In genomic region chr16:27406729-27407128, GRCh38 we compare ENCODE assay signal across 14 cellular contexts. TPM values are rescaled to one million over a fixed set of nuclear protein-coding genes. Genes with fewer than 3 reads are reported as not detected.
DNase-seq lines count a peak whose midpoint lies in the region; ATAC-seq and TF ChIP-seq lines count a peak whose summit lies in the region.
"Had no signal": no experiment of that assay in that cellular context is flagged by ENCODE, and none has a peak within 500 bp of the region (broad histone marks: within the 10 kb centered on the region; RNA-seq: fewer than 3 reads in every experiment).

No MANE protein-coding gene starts in this region.

- POLR2A ChIA-PET in CD4-positive, alpha-beta T cell (lab: Charles Lee) = interaction anchor here (0.9 to 9.2 kb wide), 16 partner anchors 9 to 237 kb away, joined by 3 to 134 read pairs (median 4); partner anchors contain the start of gene KDM8

- DNase-seq in CD4-positive, alpha-beta T cell = no peak
- DNase-seq in GM12865 (ENCODE audit: low read depth) = no peak
- no peak for DNase-seq in activated T-helper 1 cell treated with anti-CD3 and anti-CD28 coated beads, Interleukin-12 subunit alpha, Interleukin-12 subunit beta, Interleukin-2, Interleukin-4 antibody, amounts not matched to agents 30 ng/mL and 10 ng/mL and 1 ng/mL, durations not matched to agents 14 hours and 24 hours and 36 hours (ENCODE audit: low spot score)
- no peak for DNase-seq in natural killer cell
- DNase-seq in 8988T = no peak
- DNase-seq: activated gamma-delta T cell treated with Interleukin-2 at 50 U/mL for 16 hours, Caco-2, NCI-H1048, NCI-H2171, SJCRH30 had no signal

- H3K4me3 Mint-ChIP-seq in CD4-positive, alpha-beta T cell = peak overlapping the region; percentile 98
- peak overlapping the region; percentile 100 for H3K4me3 Mint-ChIP-seq in activated T-helper 1 cell treated with anti-CD3 and anti-CD28 coated beads, Interleukin-12 subunit alpha, Interleukin-12 subunit beta, Interleukin-2, Interleukin-4 antibody, amounts not matched to agents 30 ng/mL and 10 ng/mL and 1 ng/mL, durations not matched to agents 14 hours and 24 hours and 36 hours
- H3K4me3 Mint-ChIP-seq in natural killer cell = peak overlapping the region; percentile 61

- H3K27me3 Mint-ChIP-seq in CD4-positive, alpha-beta T cell = no peaks in the 10 kb centered on the region
- no peaks in the 10 kb centered on the region for H3K27me3 Mint-ChIP-seq in activated T-helper 1 cell treated with anti-CD3 and anti-CD28 coated beads, Interleukin-12 subunit alpha, Interleukin-12 subunit beta, Interleukin-2, Interleukin-4 antibody, amounts not matched to agents 30 ng/mL and 10 ng/mL and 1 ng/mL, durations not matched to agents 14 hours and 24 hours and 36 hours (ENCODE audit: insufficient read depth)
- no peaks in the 10 kb centered on the region for H3K27me3 Mint-ChIP-seq in natural killer cell (ENCODE audit: low read depth in 2 of 2)

- no peak for ATAC-seq in CD4-positive, alpha-beta T cell (ENCODE audit: poor library complexity)
- no peak for ATAC-seq in natural killer cell
- no peak for ATAC-seq in GM21786 (IDR thresholded peaks at IDR 0.05; ENCODE audit: unreplicated experiment)
- no peak for ATAC-seq in esophagus mucosa

- H3K27me3 ChIP-seq in CD4-positive, alpha-beta T cell (ENCODE audit: control insufficient read depth, insufficient read depth, low read length) = no peaks in the 10 kb centered on the region
- H3K27me3 ChIP-seq: right atrium auricular region, SJCRH30 had no signal

- H3K36me3 Mint-ChIP-seq in CD4-positive, alpha-beta T cell (ENCODE audit: low read depth) = peaks cover 77% of the 10 kb centered on the region
- H3K36me3 Mint-ChIP-seq in activated T-helper 1 cell treated with anti-CD3 and anti-CD28 coated beads, Interleukin-12 subunit alpha, Interleukin-12 subunit beta, Interleukin-2, Interleukin-4 antibody, amounts not matched to agents 30 ng/mL and 10 ng/mL and 1 ng/mL, durations not matched to agents 14 hours and 24 hours and 36 hours (ENCODE audit: low read depth) = peaks cover 72% of the 10 kb centered on the region
- peaks cover under 1% of the 10 kb centered on the region for H3K36me3 Mint-ChIP-seq in natural killer cell

- TF ChIP-seq CTCF in CD4-positive, alpha-beta T cell (IDR thresholded peaks at IDR 0.05) = no peak
- no peak for TF ChIP-seq CTCF in GM12865 (IDR thresholded peaks at IDR 0.05; ENCODE audit: insufficient read depth, low read depth, low read length, missing control alignments)
- TF ChIP-seq CTCF in natural killer cell (IDR thresholded peaks at IDR 0.05) = no peak

- peak overlapping the region; percentile 90 for H3K27ac Mint-ChIP-seq in CD4-positive, alpha-beta T cell
- H3K27ac Mint-ChIP-seq in activated T-helper 1 cell treated with anti-CD3 and anti-CD28 coated beads, Interleukin-12 subunit alpha, Interleukin-12 subunit beta, Interleukin-2, Interleukin-4 antibody, amounts not matched to agents 30 ng/mL and 10 ng/mL and 1 ng/mL, durations not matched to agents 14 hours and 24 hours and 36 hours = peak overlapping the region; percentile 100
- H3K27ac Mint-ChIP-seq in natural killer cell = peak overlapping the region; percentile 75 to 91

- H3K9me3 ChIP-seq in CD4-positive, alpha-beta T cell (ENCODE audit: control insufficient read depth, low read length) = no peaks in the 10 kb centered on the region
- H3K9me3 ChIP-seq: SJCRH30 had no signal

- peaks cover 2% of the 10 kb centered on the region for H3K9me3 Mint-ChIP-seq in CD4-positive, alpha-beta T cell
- H3K9me3 Mint-ChIP-seq in activated T-helper 1 cell treated with anti-CD3 and anti-CD28 coated beads, Interleukin-12 subunit alpha, Interleukin-12 subunit beta, Interleukin-2, Interleukin-4 antibody, amounts not matched to agents 30 ng/mL and 10 ng/mL and 1 ng/mL, durations not matched to agents 14 hours and 24 hours and 36 hours = peaks cover 2% of the 10 kb centered on the region
- H3K9me3 Mint-ChIP-seq in natural killer cell = no peaks in the 10 kb centered on the region

- intact Hi-C loops in CD4-positive, alpha-beta T cell (cut with DNase I, micrococcal nuclease) = loop anchor here in 1 of 2 experiments (2.0 kb wide), 1 partner anchor 14 kb away; no protein-coding TSS in a partner anchor
- intact Hi-C loops in activated T-helper 1 cell treated with anti-CD3 and anti-CD28 coated beads, Interleukin-12 subunit alpha, Interleukin-12 subunit beta, Interleukin-2, Interleukin-4 antibody, amounts not matched to agents 30 ng/mL and 10 ng/mL and 1 ng/mL, durations not matched to agents 14 hours and 24 hours and 36 hours (cut with micrococcal nuclease) = loop anchor here (5.0 kb wide), 1 partner anchor 154 kb away; no protein-coding TSS in a partner anchor
- intact Hi-C loops in natural killer cell (cut with micrococcal nuclease) = no loop called here

- peak overlapping the region; percentile 89 for H3K4me3 ChIP-seq in GM12865 (ENCODE audit: low read depth, low read length)
- H3K4me3 ChIP-seq: right atrium auricular region, SJCRH30 had no signal

- peak overlapping the region; percentile 66 for H3K27ac ChIP-seq in CD4-positive, alpha-beta T cell (ENCODE audit: low read depth, low read length)
- H3K27ac ChIP-seq: right atrium auricular region, VCaP had no signal

- CTCF ChIA-PET in CD4-positive, alpha-beta T cell (lab: Charles Lee) = interaction anchor here (0.5 to 5.5 kb wide), 8 partner anchors 15 to 238 kb away, joined by 3 to 25 read pairs (median 4); no protein-coding TSS in a partner anchor

- peaks cover 96% of the 10 kb centered on the region for H3K4me1 Mint-ChIP-seq in CD4-positive, alpha-beta T cell (ENCODE audit: low read depth)
- peaks cover 74% of the 10 kb centered on the region for H3K4me1 Mint-ChIP-seq in activated T-helper 1 cell treated with anti-CD3 and anti-CD28 coated beads, Interleukin-12 subunit alpha, Interleukin-12 subunit beta, Interleukin-2, Interleukin-4 antibody, amounts not matched to agents 30 ng/mL and 10 ng/mL and 1 ng/mL, durations not matched to agents 14 hours and 24 hours and 36 hours (ENCODE audit: low read depth)
- H3K4me1 Mint-ChIP-seq in natural killer cell = peaks cover 75 to 82% of the 10 kb centered on the region in 2 donors

RNA-seq across cellular contexts. Expression of gene IL21R, which starts 4.8 kb away (rescaled TPM):
- total RNA-seq in CD4-positive, alpha-beta T cell = 10 to 100 TPM; 34.5 to 34.8 TPM
- 101 and 104 TPM in 2 replicates for total RNA-seq in activated T-helper 1 cell treated with anti-CD3 and anti-CD28 coated beads, Interleukin-12 subunit alpha, Interleukin-12 subunit beta, Interleukin-2, Interleukin-4 antibody, amounts not matched to agents 30 ng/mL and 10 ng/mL and 1 ng/mL, durations not matched to agents 14 hours and 24 hours and 36 hours
- total RNA-seq in natural killer cell = 10 to 100 TPM; 24.3 to 45.7 (median 26.5) TPM
- total RNA-seq in esophagus mucosa = 0.56 TPM

Comparison
In these comparisons a context has a peak if more than half of its experiments do, and no peak if none do; other contexts are left out.
1. RNA of gene IL21R, which starts 4.8 kb away (total RNA-seq): 101 to 104 TPM in activated T-helper 1 cell treated with anti-CD3 and anti-CD28 coated beads, Interleukin-12 subunit alpha, Interleukin-12 subunit beta, Interleukin-2, Interleukin-4 antibody, amounts not matched to agents 30 ng/mL and 10 ng/mL and 1 ng/mL, durations not matched to agents 14 hours and 24 hours and 36 hours, 34.5 to 34.8 TPM in CD4-positive, alpha-beta T cell and 24.3 to 45.7 TPM in natural killer cell; 0.56 TPM in esophagus mucosa (single experiment); every median in the first group is over 10 times any median in the second.
2. Peak in every context shown above with its lines, with median percentiles within 50 percentile points of each other: H3K27ac Mint-ChIP-seq and H3K4me3 Mint-ChIP-seq.